In the genomic region with DNA sequence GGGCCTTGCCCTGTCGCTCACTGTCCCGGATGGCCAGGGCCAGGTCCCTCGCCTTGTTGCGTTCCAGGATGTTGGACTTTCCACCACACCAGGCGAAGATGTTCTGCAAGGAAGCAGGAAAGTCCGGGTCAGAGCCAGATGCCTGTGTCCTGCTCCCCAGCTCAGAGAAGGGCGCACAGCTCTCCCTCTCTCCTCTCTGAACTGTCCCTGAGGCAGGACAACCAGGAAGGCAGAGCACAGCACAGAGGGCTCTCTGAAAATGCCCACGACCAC, we compare ENCODE assay signal across 21 cellular contexts. TPM values are rescaled to one million over a fixed set of nuclear protein-coding genes. Genes with fewer than 3 reads are reported as not detected.
DNase-seq lines count a peak whose midpoint lies in the region; ATAC-seq, FAIRE-seq and TF ChIP-seq lines count a peak whose summit lies in the region.
"Had no signal": no experiment of that assay in that cellular context is flagged by ENCODE, and none has a peak within 500 bp of the region (broad histone marks: within the 10 kb centered on the region; RNA-seq: fewer than 3 reads in every experiment).

No MANE protein-coding gene starts in this region.

- intact Hi-C loops in ascending aorta (cut with DNase I) = no loop called here

- H3K4me1 Mint-ChIP-seq in stimulated activated naive CD8-positive, alpha-beta T cell treated with anti-CD3 and anti-CD28 coated beads, Interleukin-15, Interleukin-2, amounts not matched to agents 100 ng/mL and 50 ng/mL, for 24 hours (ENCODE audit: low read depth) = peaks cover 8% of the 10 kb centered on the region
- peaks cover 42% of the 10 kb centered on the region for H3K4me1 Mint-ChIP-seq in mesothelial cell of epicardium
- H3K4me1 Mint-ChIP-seq in stimulated activated effector memory CD8-positive, alpha-beta T cell treated with anti-CD3 and anti-CD28 coated beads, Interleukin-12 subunit alpha, Interleukin-12 subunit beta, amount 100 ng/mL, for 72 hours = peaks cover 10% of the 10 kb centered on the region

- H3K36me3 Mint-ChIP-seq in stimulated activated naive CD8-positive, alpha-beta T cell treated with anti-CD3 and anti-CD28 coated beads, Interleukin-15, Interleukin-2, amounts not matched to agents 100 ng/mL and 50 ng/mL, for 24 hours (ENCODE audit: low read depth) = peaks cover 24% of the 10 kb centered on the region
- peaks cover 30% of the 10 kb centered on the region for H3K36me3 Mint-ChIP-seq in mesothelial cell of epicardium
- H3K36me3 Mint-ChIP-seq in stimulated activated effector memory CD8-positive, alpha-beta T cell treated with anti-CD3 and anti-CD28 coated beads, Interleukin-12 subunit alpha, Interleukin-12 subunit beta, amount 100 ng/mL, for 72 hours = no peaks in the 10 kb centered on the region

- H3K27me3 ChIP-seq in ascending aorta = no peaks in the 10 kb centered on the region

- peaks cover 13 to 30% of the 10 kb centered on the region in 2 donors for H3K36me3 ChIP-seq in ascending aorta

- no peak for ATAC-seq in stimulated activated naive CD8-positive, alpha-beta T cell treated with anti-CD3 and anti-CD28 coated beads, Interleukin-15, Interleukin-2, amounts not matched to agents 100 U/mL and 50 U/mL, for 24 hours
- ATAC-seq in stimulated activated effector memory CD8-positive, alpha-beta T cell treated with anti-CD3 and anti-CD28 coated beads, Interleukin-12 subunit alpha, Interleukin-12 subunit beta, amount 100 ng/mL, for 72 hours = no peak
- no peak for ATAC-seq in GM19023 (IDR thresholded peaks at IDR 0.05; ENCODE audit: unreplicated experiment)

- no peaks in the 10 kb centered on the region for H3K27me3 Mint-ChIP-seq in stimulated activated naive CD8-positive, alpha-beta T cell treated with anti-CD3 and anti-CD28 coated beads, Interleukin-15, Interleukin-2, amounts not matched to agents 100 ng/mL and 50 ng/mL, for 24 hours
- H3K27me3 Mint-ChIP-seq in mesothelial cell of epicardium (ENCODE audit: low read depth) = no peaks in the 10 kb centered on the region

- peak overlapping the region; percentile 26 for H3K27ac Mint-ChIP-seq in stimulated activated naive CD8-positive, alpha-beta T cell treated with anti-CD3 and anti-CD28 coated beads, Interleukin-15, Interleukin-2, amounts not matched to agents 100 ng/mL and 50 ng/mL, for 24 hours
- H3K27ac Mint-ChIP-seq in mesothelial cell of epicardium = peak overlapping the region; percentile 88
- peak overlapping the region; percentile 29 for H3K27ac Mint-ChIP-seq in stimulated activated effector memory CD8-positive, alpha-beta T cell treated with anti-CD3 and anti-CD28 coated beads, Interleukin-12 subunit alpha, Interleukin-12 subunit beta, amount 100 ng/mL, for 72 hours
- H3K27ac Mint-ChIP-seq: HFFc6 had no signal

- no peak overlapping the region for H3K27ac ChIP-seq in ascending aorta

- DNase-seq in stimulated activated naive CD8-positive, alpha-beta T cell treated with anti-CD3 and anti-CD28 coated beads, Interleukin-15, Interleukin-2, amounts not matched to agents 100 U/mL and 50 U/mL, for 24 hours = no peak
- DNase-seq in mesothelial cell of epicardium (ENCODE audit: low spot score in 2 of 2, unreplicated experiment in 2 of 2) (no peak), RCC 7860 (ENCODE audit: low spot score) (no peak), ascending aorta (ENCODE audit: low spot score in 2 of 2) (no peak)
- no peak for DNase-seq in stimulated activated effector memory CD8-positive, alpha-beta T cell treated with anti-CD3 and anti-CD28 coated beads, Interleukin-12 subunit alpha, Interleukin-12 subunit beta, amount 100 ng/mL, for 72 hours (ENCODE audit: low spot score in 2 of 2)
- no peak for DNase-seq in activated T-cell treated with anti-CD3 and anti-CD28 coated beads, Interleukin-2, amount 50 U/mL, for 48 hours
- DNase-seq: EL, HFFc6, IMR-90, Kasumi-1, MM.1S, NCI-H1092 treated with DMSO at 0.1 percent for 48 hours, NCI-H2107, NCI-H226, NCI-H524 treated with DMSO at 0.1 percent for 48 hours, SHP77 had no signal

- H3K4me3 ChIP-seq in ascending aorta = no peak overlapping the region

- TF ChIP-seq CTCF in mesothelial cell of epicardium (IDR thresholded peaks at IDR 0.05; ENCODE audit: unreplicated experiment) (no peak), ascending aorta (IDR thresholded peaks at IDR 0.05) (no peak)

- H3K9me3 Mint-ChIP-seq in stimulated activated naive CD8-positive, alpha-beta T cell treated with anti-CD3 and anti-CD28 coated beads, Interleukin-15, Interleukin-2, amounts not matched to agents 100 ng/mL and 50 ng/mL, for 24 hours = peaks cover 4% of the 10 kb centered on the region
- H3K9me3 Mint-ChIP-seq in mesothelial cell of epicardium = peaks cover 5% of the 10 kb centered on the region
- peaks cover 3% of the 10 kb centered on the region for H3K9me3 Mint-ChIP-seq in stimulated activated effector memory CD8-positive, alpha-beta T cell treated with anti-CD3 and anti-CD28 coated beads, Interleukin-12 subunit alpha, Interleukin-12 subunit beta, amount 100 ng/mL, for 72 hours

- no peak for FAIRE-seq in RCC 7860 (lab: Jason Lieb, UNC)
- FAIRE-seq: A204.1, GM19239, H54 had no signal

- peaks cover 0 to 6% of the 10 kb centered on the region in 2 donors for H3K9me3 ChIP-seq in ascending aorta

- peaks cover 0 to 3% of the 10 kb centered on the region in 2 donors for H3K4me1 ChIP-seq in ascending aorta

- H3K4me3 Mint-ChIP-seq in stimulated activated naive CD8-positive, alpha-beta T cell treated with anti-CD3 and anti-CD28 coated beads, Interleukin-15, Interleukin-2, amounts not matched to agents 100 ng/mL and 50 ng/mL, for 24 hours = no peak overlapping the region
- no peak overlapping the region for H3K4me3 Mint-ChIP-seq in mesothelial cell of epicardium
- no peak overlapping the region for H3K4me3 Mint-ChIP-seq in stimulated activated effector memory CD8-positive, alpha-beta T cell treated with anti-CD3 and anti-CD28 coated beads, Interleukin-12 subunit alpha, Interleukin-12 subunit beta, amount 100 ng/mL, for 72 hours
- H3K4me3 Mint-ChIP-seq: HFFc6 had no signal

RNA-seq across cellular contexts. Expression of a gene that starts 11.0 kb away (rescaled TPM):
- 86.3 to 92.4 TPM (median 89.2 TPM) in 3 replicates for total RNA-seq in mesothelial cell of epicardium
- total RNA-seq in ascending aorta = 179 TPM

RNA-seq across cellular contexts. Expression of a gene that starts 19.4 kb away (rescaled TPM):
- 0.35 to 0.79 TPM (median 0.38 TPM) in 3 replicates for total RNA-seq in mesothelial cell of epicardium
- total RNA-seq in ascending aorta = not detected

RNA-seq across cellular contexts. Expression of a gene that starts 44.5 kb away (rescaled TPM):
- total RNA-seq in mesothelial cell of epicardium (23.2 to 25.2 TPM (median 24.5 TPM) in 3 replicates), ascending aorta (7.1 TPM)

RNA-seq across cellular contexts. Expression of a gene that starts 44.8 kb away (rescaled TPM):
- total RNA-seq in mesothelial cell of epicardium = 21.5 to 27.4 TPM (median 23.4 TPM) in 3 replicates
- 20.6 TPM for total RNA-seq in ascending aorta

Comparison
In these comparisons a context has a peak if more than half of its experiments do, and no peak if none do; other contexts are left out.
1. H3K27ac Mint-ChIP-seq: peak in every context shown above with its lines; median percentile 88 in mesothelial cell of epicardium; 29 in stimulated activated effector memory CD8-positive, alpha-beta T cell treated with anti-CD3 and anti-CD28 coated beads, Interleukin-12 subunit alpha, Interleukin-12 subunit beta, amount 100 ng/mL, for 72 hours; 26 in stimulated activated naive CD8-positive, alpha-beta T cell treated with anti-CD3 and anti-CD28 coated beads, Interleukin-15, Interleukin-2, amounts not matched to agents 100 ng/mL and 50 ng/mL, for 24 hours.